In genomic region chr1:236307437-236307836, GRCh38 we compare ENCODE assay signal across 17 cellular contexts. TPM values are rescaled to one million over a fixed set of nuclear protein-coding genes. Genes with fewer than 3 reads are reported as not detected.
DNase-seq lines count a peak whose midpoint lies in the region; ATAC-seq and TF ChIP-seq lines count a peak whose summit lies in the region.
"Had no signal": no experiment of that assay in that cellular context is flagged by ENCODE, and none has a peak within 500 bp of the region (broad histone marks: within the 10 kb centered on the region; RNA-seq: fewer than 3 reads in every experiment).

No MANE protein-coding gene starts in this region.

- no peaks in the 10 kb centered on the region for H3K9me3 ChIP-seq in BE2C
- H3K9me3 ChIP-seq in HEK293 (ENCODE audit: control insufficient read depth, insufficient read depth, low read depth, low read length) = no peaks in the 10 kb centered on the region
- H3K9me3 ChIP-seq in body of pancreas = no peaks in the 10 kb centered on the region

- no peak overlapping the region for H3K4me3 ChIP-seq in BE2C (ENCODE audit: low read depth, low read length)
- H3K4me3 ChIP-seq in HEK293 (ENCODE audit: low read depth, low read length) = no peak overlapping the region
- H3K4me3 ChIP-seq in body of pancreas = no peak overlapping the region
- H3K4me3 ChIP-seq: GM23338 had no signal

- DNase-seq in BE2C (peak; percentile 11), body of pancreas (peak in 1 of 4 donors; percentile 39), mesothelial cell of epicardium (ENCODE audit: low spot score in 2 of 2, unreplicated experiment in 2 of 2) (no peak), caudate nucleus (lab: John Stamatoyannopoulos, UW) (no peak), HFFc6 (no peak), DMS 273 (lab: John Stamatoyannopoulos, UW; ENCODE audit: unreplicated experiment) (no peak)
- no peak for DNase-seq in activated T-helper 1 cell treated with anti-CD3 and anti-CD28 coated beads, Interleukin-12 subunit alpha, Interleukin-12 subunit beta, Interleukin-2, Interleukin-4 antibody, amounts not matched to agents 30 ng/mL and 10 ng/mL and 1 ng/mL, durations not matched to agents 14 hours and 24 hours and 36 hours (ENCODE audit: low spot score)
- DNase-seq: DMS53, NCI-H1048, NCI-H187, NCI-H774, SHP77 treated with DMSO at 0.1 percent for 48 hours, T-helper 17 cell had no signal

- H3K36me3 Mint-ChIP-seq in mesothelial cell of epicardium (no peaks in the 10 kb centered on the region), HFFc6 (ENCODE audit: low read depth) (no peaks in the 10 kb centered on the region)
- no peaks in the 10 kb centered on the region for H3K36me3 Mint-ChIP-seq in activated T-helper 1 cell treated with anti-CD3 and anti-CD28 coated beads, Interleukin-12 subunit alpha, Interleukin-12 subunit beta, Interleukin-2, Interleukin-4 antibody, amounts not matched to agents 30 ng/mL and 10 ng/mL and 1 ng/mL, durations not matched to agents 14 hours and 24 hours and 36 hours (ENCODE audit: low read depth)

- WGBS in body of pancreas, 2 donors = 68 to 80% methylated on average over 6 of the region's 6 CpGs

- peaks cover 1% of the 10 kb centered on the region for H3K4me1 Mint-ChIP-seq in mesothelial cell of epicardium
- H3K4me1 Mint-ChIP-seq in activated T-helper 1 cell treated with anti-CD3 and anti-CD28 coated beads, Interleukin-12 subunit alpha, Interleukin-12 subunit beta, Interleukin-2, Interleukin-4 antibody, amounts not matched to agents 30 ng/mL and 10 ng/mL and 1 ng/mL, durations not matched to agents 14 hours and 24 hours and 36 hours (ENCODE audit: low read depth) = no peaks in the 10 kb centered on the region
- no peaks in the 10 kb centered on the region for H3K4me1 Mint-ChIP-seq in HFFc6 (ENCODE audit: low read depth)
- H3K4me1 Mint-ChIP-seq: GM23338, T-helper 17 cell had no signal

- H3K9me3 Mint-ChIP-seq in mesothelial cell of epicardium (no peaks in the 10 kb centered on the region), HFFc6 (no peaks in the 10 kb centered on the region)
- no peaks in the 10 kb centered on the region for H3K9me3 Mint-ChIP-seq in activated T-helper 1 cell treated with anti-CD3 and anti-CD28 coated beads, Interleukin-12 subunit alpha, Interleukin-12 subunit beta, Interleukin-2, Interleukin-4 antibody, amounts not matched to agents 30 ng/mL and 10 ng/mL and 1 ng/mL, durations not matched to agents 14 hours and 24 hours and 36 hours
- H3K9me3 Mint-ChIP-seq: GM23338 had no signal

- no peaks in the 10 kb centered on the region for H3K36me3 ChIP-seq in BE2C
- H3K36me3 ChIP-seq in HEK293 (ENCODE audit: control insufficient read depth in 2 of 2, insufficient read depth in 1 of 2, low read length in 2 of 2) = no peaks in the 10 kb centered on the region
- no peaks in the 10 kb centered on the region for H3K36me3 ChIP-seq in body of pancreas (replicated peaks in 1 of 2; ENCODE audit: insufficient read depth in 1 of 2, low read depth in 2 of 2)

- no peak for TF ChIP-seq POLR2A in body of pancreas (IDR thresholded peaks at IDR 0.05)

- H3K4me1 ChIP-seq in BE2C (no peaks in the 10 kb centered on the region), HEK293 (ENCODE audit: control insufficient read depth, insufficient read depth, low read length) (peaks cover 3% of the 10 kb centered on the region; the same call in 1 of the 2 replicates), body of pancreas (peaks cover 43% of the 10 kb centered on the region)

- no peak overlapping the region for H3K4me3 Mint-ChIP-seq in mesothelial cell of epicardium
- H3K4me3 Mint-ChIP-seq in activated T-helper 1 cell treated with anti-CD3 and anti-CD28 coated beads, Interleukin-12 subunit alpha, Interleukin-12 subunit beta, Interleukin-2, Interleukin-4 antibody, amounts not matched to agents 30 ng/mL and 10 ng/mL and 1 ng/mL, durations not matched to agents 14 hours and 24 hours and 36 hours = no peak overlapping the region
- no peak overlapping the region for H3K4me3 Mint-ChIP-seq in HFFc6
- H3K4me3 Mint-ChIP-seq: GM23338, T-helper 17 cell had no signal

- H3K27ac Mint-ChIP-seq in mesothelial cell of epicardium (no peak overlapping the region), HFFc6 (no peak overlapping the region)
- no peak overlapping the region for H3K27ac Mint-ChIP-seq in activated T-helper 1 cell treated with anti-CD3 and anti-CD28 coated beads, Interleukin-12 subunit alpha, Interleukin-12 subunit beta, Interleukin-2, Interleukin-4 antibody, amounts not matched to agents 30 ng/mL and 10 ng/mL and 1 ng/mL, durations not matched to agents 14 hours and 24 hours and 36 hours
- H3K27ac Mint-ChIP-seq: GM23338, T-helper 17 cell had no signal

- POLR2A ChIA-PET in HEK293 (lab: Yijun Ruan, JAX) = no interaction called here

- TF ChIP-seq CTCF in BE2C (IDR thresholded peaks at IDR 0.05; ENCODE audit: low read depth, low read length) = peak; percentile 20
- TF ChIP-seq CTCF in HEK293 (tag by site-specific recombination; IDR thresholded peaks at IDR 0.05) = no peak
- peak in 2 of 7 experiments; percentile 4 to 9 for TF ChIP-seq CTCF in body of pancreas (IDR thresholded peaks at IDR 0.05)
- TF ChIP-seq CTCF in mesothelial cell of epicardium (IDR thresholded peaks at IDR 0.05; ENCODE audit: unreplicated experiment) = peak; percentile 23
- no peak for TF ChIP-seq CTCF in HFFc6 (IDR thresholded peaks at IDR 0.05)

- no peak overlapping the region for H3K27ac ChIP-seq in HEK293 (ENCODE audit: extremely low read depth, low read depth, low read length)
- H3K27ac ChIP-seq in body of pancreas = no peak overlapping the region
- no peak overlapping the region for H3K27ac ChIP-seq in caudate nucleus (ENCODE audit: low read depth, low read length)
- H3K27ac ChIP-seq: C4-2B, HL-60 had no signal

- H3K27me3 Mint-ChIP-seq in mesothelial cell of epicardium (ENCODE audit: low read depth) (peaks cover 3% of the 10 kb centered on the region), HFFc6 (ENCODE audit: insufficient read depth) (no peaks in the 10 kb centered on the region)
- peaks cover 3% of the 10 kb centered on the region for H3K27me3 Mint-ChIP-seq in activated T-helper 1 cell treated with anti-CD3 and anti-CD28 coated beads, Interleukin-12 subunit alpha, Interleukin-12 subunit beta, Interleukin-2, Interleukin-4 antibody, amounts not matched to agents 30 ng/mL and 10 ng/mL and 1 ng/mL, durations not matched to agents 14 hours and 24 hours and 36 hours (ENCODE audit: insufficient read depth)

- H3K27me3 ChIP-seq in BE2C (peaks cover 9% of the 10 kb centered on the region), body of pancreas (no peaks in the 10 kb centered on the region)

- CTCF ChIA-PET in HEK293 (lab: Yijun Ruan, JAX) = no interaction called here

- intact Hi-C loops in body of pancreas (cut with DNase I) = no loop called here
- intact Hi-C loops in activated T-helper 1 cell treated with anti-CD3 and anti-CD28 coated beads, Interleukin-12 subunit alpha, Interleukin-12 subunit beta, Interleukin-2, Interleukin-4 antibody, amounts not matched to agents 30 ng/mL and 10 ng/mL and 1 ng/mL, durations not matched to agents 14 hours and 24 hours and 36 hours (cut with micrococcal nuclease) = no loop called here

- peak; percentile 26 for ATAC-seq in body of pancreas
- ATAC-seq: GM23338, T-helper 17 cell had no signal

TF ChIP-seq in HEK293, 187 proteins besides CTCF, POLR2A, EP300 and RAD21 (continues in another document):
- TF ChIP-seq TRIM28 (IDR thresholded peaks at IDR 0.05; ENCODE audit: borderline replicate concordance, low read length) (0 out of 2 replicates have a peak, but pooled peaks have one; percentile 45), ZNF140 (tag by site-specific recombination; IDR thresholded peaks at IDR 0.05) (no peak), BCL6B (tag by site-specific recombination; IDR thresholded peaks at IDR 0.05) (peak; percentile 94), ZNF350 (tag by site-specific recombination; IDR thresholded peaks at IDR 0.05) (no peak), ZNF248 (tag by site-specific recombination; IDR thresholded peaks at IDR 0.05) (no peak), ZNF549 (tag by site-specific recombination; IDR thresholded peaks at IDR 0.05) (no peak), ZBTB8A (tag by site-specific recombination; IDR thresholded peaks at IDR 0.05) (peak; percentile 58; the same call in 1 of the 2 replicates)
- TF ChIP-seq, protein P1, sequence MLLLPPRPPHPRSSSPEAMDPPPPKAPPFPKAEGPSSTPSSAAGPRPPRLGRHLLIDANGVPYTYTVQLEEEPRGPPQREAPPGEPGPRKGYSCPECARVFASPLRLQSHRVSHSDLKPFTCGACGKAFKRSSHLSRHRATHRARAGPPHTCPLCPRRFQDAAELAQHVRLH (tag by site-specific recombination; IDR thresholded peaks at IDR 0.05) = no peak

RNA-seq across cellular contexts. Expression of gene ERO1B, which starts 25.7 kb away (rescaled TPM):
- 0.49 TPM for polyA plus RNA-seq in BE2C (2012; ENCODE audit: insufficient read depth, insufficient read length, low read depth)
- total RNA-seq in body of pancreas (100 to 1,000 TPM; 136 to 489 TPM), mesothelial cell of epicardium (6.4 to 7.5 TPM (median 7.0 TPM) in 3 replicates)
- total RNA-seq in activated T-helper 1 cell treated with anti-CD3 and anti-CD28 coated beads, Interleukin-12 subunit alpha, Interleukin-12 subunit beta, Interleukin-2, Interleukin-4 antibody, amounts not matched to agents 30 ng/mL and 10 ng/mL and 1 ng/mL, durations not matched to agents 14 hours and 24 hours and 36 hours = 2.1 and 2.4 TPM in 2 replicates
- total RNA-seq in HFFc6 (2021; fragmentation: NEBNext Ultra II Directional; extraction: Animal tissue kit (Norgen Biotek cat#: 25700)) = 1 to 10 TPM; 1.5 to 2.3 (median 2.0) TPM

Comparison
In these comparisons a context has a peak if more than half of its experiments do, and no peak if none do; other contexts are left out.
1. CTCF ChIP-seq: peak in BE2C (single experiment) and mesothelial cell of epicardium (single experiment); none in HEK293 (single experiment) and HFFc6 (single experiment).
2. RNA of gene ERO1B, which starts 25.7 kb away (total RNA-seq): 136 to 489 TPM in body of pancreas; 6.4 to 7.5 TPM in mesothelial cell of epicardium, 2.1 to 2.4 TPM in activated T-helper 1 cell treated with anti-CD3 and anti-CD28 coated beads, Interleukin-12 subunit alpha, Interleukin-12 subunit beta, Interleukin-2, Interleukin-4 antibody, amounts not matched to agents 30 ng/mL and 10 ng/mL and 1 ng/mL, durations not matched to agents 14 hours and 24 hours and 36 hours and 1.5 to 2.3 TPM in HFFc6; every median in the first group is over 10 times any median in the second.